ENCODE assay signal across 12 cellular contexts in genomic region chr9:83238871-83239624, GRCh38.
DNase-seq lines count a peak whose midpoint lies in the region; ATAC-seq and TF ChIP-seq lines count a peak whose summit lies in the region.
"Had no signal": no experiment of that assay in that cellular context is flagged by ENCODE, and none has a peak within 500 bp of the region (broad histone marks: within the 10 kb centered on the region; RNA-seq: fewer than 3 reads in every experiment).

No MANE protein-coding gene starts in this region.

- H3K4me2 ChIP-seq in OCI-LY7 (ENCODE audit: low read length), result no peak overlapping the region

- H3K9me2 ChIP-seq in OCI-LY7 (ENCODE audit: insufficient read depth, low read length), result no peaks in the 10 kb centered on the region

- H3K9me3 ChIP-seq in breast epithelium (no peaks in the 10 kb centered on the region), thyroid gland (no peaks in the 10 kb centered on the region), OCI-LY7 (ENCODE audit: low read length) (no peaks in the 10 kb centered on the region)

- TF ChIP-seq POLR2A in breast epithelium (IDR thresholded peaks at IDR 0.05), result no peak
- no peak for TF ChIP-seq POLR2A in thyroid gland (IDR thresholded peaks at IDR 0.05)

- H3K27me3 ChIP-seq in breast epithelium, result no peaks in the 10 kb centered on the region
- H3K27me3 ChIP-seq in thyroid gland, result no peaks in the 10 kb centered on the region

- H3K4me1 ChIP-seq in breast epithelium, result no peaks in the 10 kb centered on the region
- H3K4me1 ChIP-seq in thyroid gland, result peaks cover 21 to 23% of the 10 kb centered on the region in 2 donors
- no peaks in the 10 kb centered on the region for H3K4me1 ChIP-seq in OCI-LY7 (ENCODE audit: insufficient read depth, low read length, poor library complexity, severe bottlenecking)

- H3K4me3 ChIP-seq in breast epithelium (no peak overlapping the region), thyroid gland (replicated peaks in 1 of 3) (no peak overlapping the region), OCI-LY7 (ENCODE audit: low read depth, low read length, poor library complexity, severe bottlenecking) (no peak overlapping the region), coronary artery (no peak overlapping the region)

- BruUV-seq in MCF 10A (replicated peaks; lab: Mats Ljungman, UMichigan) (no TSS peak), OCI-LY7 (replicated peaks; lab: Mats Ljungman, UMichigan) (no TSS peak)

- 49 to 56% methylated on average over 6 of the region's 6 CpGs for WGBS in thyroid gland, 2 donors

- no peaks in the 10 kb centered on the region for H3K36me3 Mint-ChIP-seq in MCF 10A (ENCODE audit: insufficient read depth, unreplicated experiment)

- intact Hi-C loops in MCF 10A (cut with micrococcal nuclease), result no loop called here
- intact Hi-C loops in breast epithelium (cut with DNase I; ENCODE audit: low total_unique reads), result no loop called here
- intact Hi-C loops in thyroid gland (cut with DNase I), result no loop called here
- intact Hi-C loops in OCI-LY7 (cut with micrococcal nuclease; ENCODE audit: unreplicated experiment), result no loop called here

- TF ChIP-seq CTCF in MCF 10A (IDR thresholded peaks at IDR 0.05; ENCODE audit: unreplicated experiment), result no peak
- TF ChIP-seq CTCF in breast epithelium (IDR thresholded peaks at IDR 0.05), result no peak
- TF ChIP-seq CTCF in thyroid gland (IDR thresholded peaks at IDR 0.05), result no peak
- no peak for TF ChIP-seq CTCF in OCI-LY7 (conservative IDR thresholded peaks at IDR 0.05; ENCODE audit: low read length)
- no peak for TF ChIP-seq CTCF in coronary artery (IDR thresholded peaks at IDR 0.05)

- peak; percentile 73 for DNase-seq in MCF 10A (ENCODE audit: unreplicated experiment)
- DNase-seq in breast epithelium (ENCODE audit: low spot score in 2 of 2), result no peak
- DNase-seq in NCI-H510A (lab: John Stamatoyannopoulos, UW), result peak; percentile 39
- DNase-seq in fibroblast of gingiva (ENCODE audit: low read depth), result peak; percentile 52
- DNase-seq in thyroid gland, result peak; percentile 44 to 50
- no peak for DNase-seq in OCI-LY7 (ENCODE audit: low spot score)
- DNase-seq in coronary artery (ENCODE audit: low spot score), result no peak
- DNase-seq: NCI-H226 had no signal

- no peak overlapping the region for H3K27ac ChIP-seq in breast epithelium
- peak overlapping the region in 1 of 3 donors; percentile 12 for H3K27ac ChIP-seq in thyroid gland
- no peak overlapping the region for H3K27ac ChIP-seq in OCI-LY7 (ENCODE audit: low read depth, low read length, poor library complexity, severe bottlenecking)
- H3K27ac ChIP-seq in coronary artery, result no peak overlapping the region
- H3K27ac ChIP-seq: VCaP had no signal

- H3K9me3 Mint-ChIP-seq in MCF 10A (ENCODE audit: unreplicated experiment), result no peaks in the 10 kb centered on the region
- H3K9me3 Mint-ChIP-seq: activated naive CD4-positive, alpha-beta T cell treated with anti-CD3 and anti-CD28 coated beads, Interleukin-2, amount 50 U/mL, for 24 hours had no signal

- ATAC-seq in GM19328 (IDR thresholded peaks at IDR 0.05; ENCODE audit: unreplicated experiment), result no peak

- H3K4me3 Mint-ChIP-seq in MCF 10A (ENCODE audit: unreplicated experiment), result no peak overlapping the region
- H3K4me3 Mint-ChIP-seq: activated naive CD4-positive, alpha-beta T cell treated with anti-CD3 and anti-CD28 coated beads, Interleukin-2, amount 50 U/mL, for 24 hours; B cell had no signal

- no peaks in the 10 kb centered on the region for H3K79me2 ChIP-seq in OCI-LY7 (ENCODE audit: insufficient read depth, low read depth, low read length)

- no peaks in the 10 kb centered on the region for H4K20me1 ChIP-seq in OCI-LY7 (ENCODE audit: insufficient read depth, low read length)

- peaks cover 9% of the 10 kb centered on the region for H3K4me1 Mint-ChIP-seq in MCF 10A (ENCODE audit: insufficient read depth, unreplicated experiment)
- H3K4me1 Mint-ChIP-seq: activated naive CD4-positive, alpha-beta T cell treated with anti-CD3 and anti-CD28 coated beads, Interleukin-2, amount 50 U/mL, for 24 hours; B cell had no signal

- H3K27me3 Mint-ChIP-seq in MCF 10A (ENCODE audit: insufficient read depth, unreplicated experiment), result no peaks in the 10 kb centered on the region
- H3K27me3 Mint-ChIP-seq: B cell had no signal

- CTCF ChIA-PET in MCF 10A (lab: Yijun Ruan, JAX) (interaction anchor here (0.9 kb wide), 1 partner anchor 19 kb away, joined by 5 read pairs; no protein-coding TSS in a partner anchor), OCI-LY7 (lab: Charles Lee; ENCODE audit: unreplicated experiment) (no interaction called here)

- no peak overlapping the region for H3K27ac Mint-ChIP-seq in MCF 10A (ENCODE audit: low read depth, unreplicated experiment)
- H3K27ac Mint-ChIP-seq: activated naive CD4-positive, alpha-beta T cell treated with anti-CD3 and anti-CD28 coated beads, Interleukin-2, amount 50 U/mL, for 24 hours; B cell had no signal

- POLR2A ChIA-PET in MCF 10A (lab: Yijun Ruan, JAX) (interaction anchor here (1.0 to 1.1 kb wide), 2 partner anchors 10 to 15 kb away, joined by 3 to 4 read pairs; no protein-coding TSS in a partner anchor), OCI-LY7 (lab: Charles Lee) (interaction anchor here (0.7 kb wide), 1 partner anchor 97 kb away, joined by 3 read pairs; no protein-coding TSS in a partner anchor)

- H2AFZ ChIP-seq in OCI-LY7 (ENCODE audit: low read length), result no peak overlapping the region

- no peaks in the 10 kb centered on the region for H3K36me3 ChIP-seq in breast epithelium
- H3K36me3 ChIP-seq in thyroid gland, result no peaks in the 10 kb centered on the region
- no peaks in the 10 kb centered on the region for H3K36me3 ChIP-seq in OCI-LY7 (ENCODE audit: insufficient read depth, low read length)

Comparison
In these comparisons a context has a peak if more than half of its experiments do, and no peak if none do; other contexts are left out.
1. DNase-seq: peak in MCF 10A (single experiment), NCI-H510A (single experiment), fibroblast of gingiva (single experiment) and thyroid gland (2 of 2); none in breast epithelium (0 of 2), OCI-LY7 (single experiment) and coronary artery (single experiment).